In the genomic region with DNA sequence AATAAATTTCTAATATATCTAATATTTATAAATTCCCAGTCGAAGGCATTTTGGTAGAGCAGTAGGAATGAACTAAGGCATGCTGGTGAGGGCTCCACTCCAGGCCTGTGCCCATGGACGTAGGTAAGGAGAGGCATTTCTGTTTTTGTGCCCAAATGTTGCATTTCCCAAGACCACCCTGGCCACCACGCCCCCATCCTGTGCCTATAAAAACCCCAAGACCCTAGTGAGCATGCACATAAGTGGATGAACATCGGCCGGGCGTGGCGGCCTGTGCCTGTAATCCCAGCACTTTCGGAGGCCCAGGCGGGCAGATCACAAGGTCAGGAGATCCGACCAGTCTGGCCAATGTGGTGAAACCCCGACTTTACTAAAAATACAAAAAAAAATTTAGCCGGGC, we compare ENCODE assay signal across 6 cellular contexts.
"Had no signal": no experiment of that assay in that cellular context is flagged by ENCODE, and none has a peak within 500 bp of the region (broad histone marks: within the 10 kb centered on the region; RNA-seq: fewer than 3 reads in every experiment).

No MANE protein-coding gene starts in this region.

- H3K27ac ChIP-seq: HL-60 had no signal

- ATAC-seq: HepG2, K562 had no signal

- DNase-seq: IMR-90, KBM-7 had no signal

- H3K4me3 ChIP-seq: K562 had no signal

- H3K27ac Mint-ChIP-seq: IgD-negative memory B cell had no signal
